18 cellular contexts compared by ENCODE assay signal in genomic region chr12:43069768-43070221, GRCh38.
DNase-seq lines count a peak whose midpoint lies in the region; ATAC-seq and TF ChIP-seq lines count a peak whose summit lies in the region.
"Had no signal": no experiment of that assay in that cellular context is flagged by ENCODE, and none has a peak within 500 bp of the region (broad histone marks: within the 10 kb centered on the region; RNA-seq: fewer than 3 reads in every experiment).

No MANE protein-coding gene starts in this region.

- ATAC-seq in GM18519 (IDR thresholded peaks at IDR 0.05; ENCODE audit: low FRiP score, unreplicated experiment): peak; percentile 45
- ATAC-seq in GM18861 (IDR thresholded peaks at IDR 0.05; ENCODE audit: unreplicated experiment): no peak
- ATAC-seq: gastroesophageal sphincter had no signal

- H3K4me1 Mint-ChIP-seq in osteocyte (ENCODE audit: unreplicated experiment): peaks cover 32% of the 10 kb centered on the region
- H3K4me1 Mint-ChIP-seq: activated CD4-positive, alpha-beta T cell treated with anti-CD3 and anti-CD28 coated beads, Interleukin-2, amount 10 ng/mL, durations not matched to agents 24 days and 14 days had no signal

- H3K4me3 ChIP-seq in fibroblast of the aortic adventitia (ENCODE audit: low read depth, low read length): no peak overlapping the region
- H3K4me3 ChIP-seq: ascending aorta, gastroesophageal sphincter had no signal

- H3K4me3 Mint-ChIP-seq in osteocyte (ENCODE audit: unreplicated experiment): no peak overlapping the region
- H3K4me3 Mint-ChIP-seq: activated CD4-positive, alpha-beta T cell treated with anti-CD3 and anti-CD28 coated beads, Interleukin-2, amount 10 ng/mL, durations not matched to agents 24 days and 14 days; type B pancreatic cell had no signal

- DNase-seq in OCI-M1 (lab: John Stamatoyannopoulos, UW) (peak; percentile 87), fibroblast of the aortic adventitia (ENCODE audit: low read depth) (peak; percentile 88), osteocyte (ENCODE audit: extremely low spot score, unreplicated experiment) (no peak), SIG-M5 treated with dmso at 0.1 percent for 504 hours (lab: John Stamatoyannopoulos, UW; ENCODE audit: unreplicated experiment) (no peak), globus pallidus (ENCODE audit: low spot score) (no peak), NCI-H1105 treated with DMSO at 0.1 percent for 48 hours (lab: John Stamatoyannopoulos, UW) (no peak)
- DNase-seq: activated CD4-positive, alpha-beta T cell treated with anti-CD3 and anti-CD28 coated beads, Interleukin-2, amount 10 ng/mL, durations not matched to agents 24 days and 14 days; AML-193; DMS 273 treated with DMSO at 0.1 percent for 48 hours; islet precursor cell; NCI-H1417 treated with DMSO at 0.1 percent for 48 hours; NCI-H510A; stimulated activated CD4-positive, alpha-beta T cell treated with anti-CD3 and anti-CD28 coated beads, Interleukin-4, amount 100 ng/mL, for 1 hour had no signal

- H3K27me3 Mint-ChIP-seq in osteocyte (ENCODE audit: unreplicated experiment): no peaks in the 10 kb centered on the region
- H3K27me3 Mint-ChIP-seq: activated CD4-positive, alpha-beta T cell treated with anti-CD3 and anti-CD28 coated beads, Interleukin-2, amount 10 ng/mL, durations not matched to agents 24 days and 14 days; type B pancreatic cell had no signal

- H3K27ac Mint-ChIP-seq in osteocyte (ENCODE audit: unreplicated experiment): peak overlapping the region; percentile 19
- H3K27ac Mint-ChIP-seq: activated CD4-positive, alpha-beta T cell treated with anti-CD3 and anti-CD28 coated beads, Interleukin-2, amount 10 ng/mL, durations not matched to agents 24 days and 14 days; type B pancreatic cell had no signal

- no peaks in the 10 kb centered on the region for H3K9me3 Mint-ChIP-seq in osteocyte (ENCODE audit: unreplicated experiment)
- H3K9me3 Mint-ChIP-seq: activated CD4-positive, alpha-beta T cell treated with anti-CD3 and anti-CD28 coated beads, Interleukin-2, amount 10 ng/mL, durations not matched to agents 24 days and 14 days; type B pancreatic cell had no signal

- H3K36me3 Mint-ChIP-seq in osteocyte (ENCODE audit: unreplicated experiment): no peaks in the 10 kb centered on the region
- H3K36me3 Mint-ChIP-seq: type B pancreatic cell had no signal

- TF ChIP-seq CTCF in fibroblast of the aortic adventitia (IDR thresholded peaks at IDR 0.05; ENCODE audit: insufficient read depth, low read length) (no peak), osteocyte (IDR thresholded peaks at IDR 0.05) (no peak)

Comparison
In these comparisons a context has a peak if more than half of its experiments do, and no peak if none do; other contexts are left out.
1. DNase-seq: peak in OCI-M1 (single experiment) and fibroblast of the aortic adventitia (single experiment); none in osteocyte (single experiment), SIG-M5 treated with dmso at 0.1 percent for 504 hours (single experiment), globus pallidus (single experiment) and NCI-H1105 treated with DMSO at 0.1 percent for 48 hours (single experiment).